1 cellular context compared by ENCODE assay signal in the genomic region with DNA sequence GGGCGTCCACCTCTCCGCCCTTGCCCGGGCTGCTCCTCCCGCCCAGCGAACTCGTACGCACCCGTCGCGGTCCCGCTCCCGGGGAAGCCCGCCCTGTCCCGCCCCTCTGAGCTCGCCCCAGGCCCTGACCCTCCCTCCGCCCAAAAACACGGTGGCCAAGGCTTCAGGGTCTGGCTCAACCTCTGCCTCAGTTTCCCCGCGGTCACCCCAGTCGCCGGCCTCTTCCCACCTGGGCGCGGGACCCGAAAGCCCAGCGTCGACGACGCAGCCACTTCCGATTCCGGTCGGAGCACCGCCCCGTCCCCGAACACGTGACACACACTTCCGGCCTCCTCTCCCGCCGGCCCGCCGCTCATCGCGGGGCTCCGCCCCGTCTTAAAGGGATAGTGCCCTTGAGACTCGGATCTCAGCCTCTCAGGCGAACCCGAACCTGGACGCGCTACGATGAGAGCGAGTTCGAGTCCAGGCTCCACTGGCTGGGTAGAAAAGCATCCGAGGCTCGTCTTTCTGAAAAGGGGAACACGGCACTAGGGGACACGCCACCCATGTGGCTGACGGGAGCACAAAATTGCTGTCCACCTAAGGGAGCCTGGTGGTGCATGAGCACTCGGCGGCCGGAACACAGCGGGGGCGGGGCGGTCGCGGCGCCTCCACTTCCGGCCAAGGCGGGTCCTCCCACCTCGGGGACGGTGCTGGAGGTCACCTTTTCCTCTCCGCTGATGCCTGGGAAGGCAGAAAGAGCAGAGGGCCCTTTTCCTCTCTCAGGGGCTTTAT.
A peak's percentile ranks its signal among the peaks of the same experiment; 100 is the strongest.
TF ChIP-seq lines count a peak whose summit lies in the region.

Gene C19orf25, minus strand, starts transcription at position 282 of the 774 bp plus-strand sequence. CDS start 312 bp downstream, outside the sequence.

TF ChIP-seq in H1, 55 proteins besides CTCF, POLR2A, EP300 and RAD21:
- TF ChIP-seq RBBP5 (IDR thresholded peaks at IDR 0.05; ENCODE audit: borderline replicate concordance, low read depth, low read length), result 0 out of 2 replicates have a peak, but pooled peaks have one; percentile 47
- TF ChIP-seq, protein P1, sequence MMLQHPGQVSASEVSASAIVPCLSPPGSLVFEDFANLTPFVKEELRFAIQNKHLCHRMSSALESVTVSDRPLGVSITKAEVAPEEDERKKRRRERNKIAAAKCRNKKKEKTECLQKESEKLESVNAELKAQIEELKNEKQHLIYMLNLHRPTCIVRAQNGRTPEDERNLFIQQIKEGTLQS (IDR thresholded peaks at IDR 0.05; ENCODE audit: insufficient read depth, low read depth, low read length), result peak; percentile 51; the same call in 1 of the 2 replicates
- peak; percentile 97 for TF ChIP-seq E2F6 (IDR thresholded peaks at IDR 0.05)
- 0 out of 4 replicates have a peak, but pooled peaks of 1 of the 2 experiments have one; percentile 7 for TF ChIP-seq HDAC2 (IDR thresholded peaks at IDR 0.05; ENCODE audit: borderline replicate concordance in 1 of 2, low read depth in 2 of 2, low read length in 2 of 2)
- TF ChIP-seq TAF1 (IDR thresholded peaks at IDR 0.05; ENCODE audit: low read depth, low read length), result no peak
- peak; percentile 84; the same call in 1 of the 2 replicates for TF ChIP-seq GABPA (IDR thresholded peaks at IDR 0.05; ENCODE audit: borderline replicate concordance, insufficient read depth, low read length)
- TF ChIP-seq TBP (IDR thresholded peaks at IDR 0.05; ENCODE audit: low read depth, low read length), result 0 out of 2 replicates have a peak, but pooled peaks have one; percentile 10
- TF ChIP-seq ASH2L (IDR thresholded peaks at IDR 0.05; ENCODE audit: low read length), result peak; percentile 71
- peak; percentile 80 for TF ChIP-seq KDM1A (IDR thresholded peaks at IDR 0.05; ENCODE audit: borderline replicate concordance, low read length)
- no peak for TF ChIP-seq HDAC6 (IDR thresholded peaks at IDR 0.05; ENCODE audit: low read depth, low read length)
- peak; percentile 40 for TF ChIP-seq TAF7 (optimal IDR thresholded peaks at IDR 0.05; ENCODE audit: borderline replicate concordance, low read depth, low read length)
- TF ChIP-seq, protein P2, sequence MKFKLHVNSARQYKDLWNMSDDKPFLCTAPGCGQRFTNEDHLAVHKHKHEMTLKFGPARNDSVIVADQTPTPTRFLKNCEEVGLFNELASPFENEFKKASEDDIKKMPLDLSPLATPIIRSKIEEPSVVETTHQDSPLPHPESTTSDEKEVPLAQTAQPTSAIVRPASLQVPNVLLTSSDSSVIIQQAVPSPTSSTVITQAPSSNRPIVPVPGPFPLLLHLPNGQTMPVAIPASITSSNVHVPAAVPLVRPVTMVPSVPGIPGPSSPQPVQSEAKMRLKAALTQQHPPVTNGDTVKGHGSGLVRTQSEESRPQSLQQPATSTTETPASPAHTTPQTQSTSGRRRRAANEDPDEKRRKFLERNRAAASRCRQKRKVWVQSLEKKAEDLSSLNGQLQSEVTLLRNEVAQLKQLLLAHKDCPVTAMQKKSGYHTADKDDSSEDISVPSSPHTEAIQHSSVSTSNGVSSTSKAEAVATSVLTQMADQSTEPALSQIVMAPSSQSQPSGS (IDR thresholded peaks at IDR 0.05; ENCODE audit: low read length), result 0 out of 2 replicates have a peak, but pooled peaks have one; percentile 29
- TF ChIP-seq CHD1 (IDR thresholded peaks at IDR 0.05; ENCODE audit: low read depth, low read length), result no peak
- TF ChIP-seq SP1 (IDR thresholded peaks at IDR 0.05; ENCODE audit: low read depth, low read length), result 0 out of 2 replicates have a peak, but pooled peaks have one; percentile 59
- no peak for TF ChIP-seq YY1 (IDR thresholded peaks at IDR 0.05; ENCODE audit: low read depth, low read length)
- no peak for TF ChIP-seq EZH2 (IDR thresholded peaks at IDR 0.05; ENCODE audit: low read depth, low read length, severe bottlenecking)
- peak; percentile 61; the same call in 1 of the 2 replicates for TF ChIP-seq CREB1 (IDR thresholded peaks at IDR 0.05)
- TF ChIP-seq SIN3A (conservative IDR thresholded peaks at IDR 0.05 in 1 of 2, IDR thresholded peaks at IDR 0.05 in 1 of 2; ENCODE audit: low read depth in 1 of 2, low read length in 2 of 2), result peak in 1 of 2 experiments; percentile 65; a peak in 2 of 4 replicates
- TF ChIP-seq, protein P3, sequence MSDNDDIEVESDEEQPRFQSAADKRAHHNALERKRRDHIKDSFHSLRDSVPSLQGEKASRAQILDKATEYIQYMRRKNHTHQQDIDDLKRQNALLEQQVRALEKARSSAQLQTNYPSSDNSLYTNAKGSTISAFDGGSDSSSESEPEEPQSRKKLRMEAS (IDR thresholded peaks at IDR 0.05), result peak; percentile 92
- no peak for TF ChIP-seq RFX5 (IDR thresholded peaks at IDR 0.05; ENCODE audit: borderline replicate concordance, low read depth, low read length)
- peak; percentile 72 for TF ChIP-seq PHF8 (conservative IDR thresholded peaks at IDR 0.05; ENCODE audit: low read depth, low read length)
- peak; percentile 54; the same call in 1 of the 2 replicates for TF ChIP-seq CHD2 (IDR thresholded peaks at IDR 0.05; ENCODE audit: low read length)
- TF ChIP-seq, protein P4, sequence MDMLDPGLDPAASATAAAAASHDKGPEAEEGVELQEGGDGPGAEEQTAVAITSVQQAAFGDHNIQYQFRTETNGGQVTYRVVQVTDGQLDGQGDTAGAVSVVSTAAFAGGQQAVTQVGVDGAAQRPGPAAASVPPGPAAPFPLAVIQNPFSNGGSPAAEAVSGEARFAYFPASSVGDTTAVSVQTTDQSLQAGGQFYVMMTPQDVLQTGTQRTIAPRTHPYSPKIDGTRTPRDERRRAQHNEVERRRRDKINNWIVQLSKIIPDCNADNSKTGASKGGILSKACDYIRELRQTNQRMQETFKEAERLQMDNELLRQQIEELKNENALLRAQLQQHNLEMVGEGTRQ (IDR thresholded peaks at IDR 0.05; ENCODE audit: low read length), result peak; percentile 91
- TF ChIP-seq SP4 (IDR thresholded peaks at IDR 0.05; ENCODE audit: low read length), result peak; percentile 93
- TF ChIP-seq SAP30 (IDR thresholded peaks at IDR 0.05; ENCODE audit: insufficient read depth, insufficient replicate concordance, low read length), result no peak
